In genomic region chr5:144598451-144599068, GRCh38 we compare ENCODE assay signal across 11 cellular contexts.
DNase-seq lines count a peak whose midpoint lies in the region; ATAC-seq, FAIRE-seq and TF ChIP-seq lines count a peak whose summit lies in the region.
"Had no signal": no experiment of that assay in that cellular context is flagged by ENCODE, and none has a peak within 500 bp of the region (broad histone marks: within the 10 kb centered on the region; RNA-seq: fewer than 3 reads in every experiment).

No MANE protein-coding gene starts in this region.

- WGBS in right lobe of liver (ENCODE audit: insufficient coverage, low coverage, low lambda C conversion rate, missing lambda C conversion rate), result 33% methylated on average over 12 of the region's 30 CpGs
- WGBS in HepG2 (ENCODE audit: low lambda C conversion rate), result 21% methylated on average over 6 of the region's 30 CpGs

- POLR2A ChIA-PET in HepG2 (lab: Yijun Ruan, JAX), result no interaction called here
- POLR2A ChIA-PET in CD8-positive, alpha-beta T cell (lab: Charles Lee), result no interaction called here

- H3K27ac ChIP-seq in right lobe of liver (no peak overlapping the region), HepG2 (ENCODE audit: extremely low read length, insufficient read depth, low read length) (no peak overlapping the region), left lung (no peak overlapping the region)
- H3K27ac ChIP-seq in CD8-positive, alpha-beta T cell (ENCODE audit: low read depth, low read length), result no peak overlapping the region

- no TSS peak for BruUV-seq in HepG2 (replicated peaks; lab: Mats Ljungman, UMichigan)

- no peaks in the 10 kb centered on the region for H3K36me3 Mint-ChIP-seq in CD8-positive, alpha-beta T cell
- no peaks in the 10 kb centered on the region for H3K36me3 Mint-ChIP-seq in endothelial cell (ENCODE audit: low read depth, unreplicated experiment)

- H3K36me3 ChIP-seq in right lobe of liver, result no peaks in the 10 kb centered on the region
- H3K36me3 ChIP-seq in HepG2 (replicated peaks in 1 of 2; ENCODE audit: control insufficient read depth in 1 of 2, insufficient read depth in 2 of 2, low read length in 2 of 2), result no peaks in the 10 kb centered on the region
- H3K36me3 ChIP-seq in left lung, result no peaks in the 10 kb centered on the region
- H3K36me3 ChIP-seq in CD8-positive, alpha-beta T cell (ENCODE audit: insufficient read depth, low read length), result no peaks in the 10 kb centered on the region

- H2AFZ ChIP-seq in HepG2 (ENCODE audit: low read length), result no peak overlapping the region

- no peak for FAIRE-seq in HepG2 (lab: Jason Lieb, UNC)
- FAIRE-seq: GM12891 had no signal

- H3K4me2 ChIP-seq in HepG2 (ENCODE audit: low read depth, low read length), result no peak overlapping the region

- in situ Hi-C loops in HepG2 (cut with HindIII; ENCODE audit: extremely low pct_ligation_motif_present, low pct_unique_long_range_greater_than_20kb) (no loop called here), astrocyte of the spinal cord (cut with HindIII; ENCODE audit: low sequenced_read_pairs) (no loop called here)

- TF ChIP-seq CTCF in right lobe of liver (IDR thresholded peaks at IDR 0.05), result no peak
- TF ChIP-seq CTCF in HepG2 (CRISPR knock-in tag; IDR thresholded peaks at IDR 0.05), result no peak
- TF ChIP-seq CTCF in astrocyte of the spinal cord (IDR thresholded peaks at IDR 0.05; ENCODE audit: low read depth, low read length), result no peak
- TF ChIP-seq CTCF in left lung (IDR thresholded peaks at IDR 0.05), result no peak
- TF ChIP-seq CTCF in CD8-positive, alpha-beta T cell (IDR thresholded peaks at IDR 0.05), result no peak
- TF ChIP-seq CTCF in endothelial cell (IDR thresholded peaks at IDR 0.05; ENCODE audit: unreplicated experiment), result no peak

- H3K27ac Mint-ChIP-seq in CD8-positive, alpha-beta T cell, result no peak overlapping the region
- no peak overlapping the region for H3K27ac Mint-ChIP-seq in endothelial cell (ENCODE audit: unreplicated experiment)

- H3K9me3 ChIP-seq in right lobe of liver (no peaks in the 10 kb centered on the region), HepG2 (ENCODE audit: low read length) (no peaks in the 10 kb centered on the region), left lung (peaks cover 0 to 4% of the 10 kb centered on the region in 2 donors)
- H3K9me3 ChIP-seq in CD8-positive, alpha-beta T cell (ENCODE audit: low read length), result no peaks in the 10 kb centered on the region

- intact Hi-C loops in right lobe of liver (cut with DNase I), result no loop called here
- intact Hi-C loops in HepG2 (cut with micrococcal nuclease; ENCODE audit: unreplicated experiment), result no loop called here
- intact Hi-C loops in left lung (cut with DNase I), result no loop called here
- intact Hi-C loops in CD8-positive, alpha-beta T cell (cut with DNase I, micrococcal nuclease), result no loop called here

- no peak overlapping the region for H3K9ac ChIP-seq in HepG2 (ENCODE audit: insufficient read depth, low read depth, low read length)

- no peaks in the 10 kb centered on the region for H3K4me1 Mint-ChIP-seq in CD8-positive, alpha-beta T cell (ENCODE audit: low read depth)
- H3K4me1 Mint-ChIP-seq in endothelial cell (ENCODE audit: unreplicated experiment), result no peaks in the 10 kb centered on the region
- H3K4me1 Mint-ChIP-seq: naive thymus-derived CD8-positive, alpha-beta T cell had no signal

- no peak for TF ChIP-seq EP300 in HepG2 (IDR thresholded peaks at IDR 0.05; ENCODE audit: low read depth in 2 of 2, low read length in 2 of 2)
- TF ChIP-seq EP300 in HepG2 (CRISPR knock-in tag; IDR thresholded peaks at IDR 0.05; ENCODE audit: borderline replicate concordance), result no peak

- peak; percentile 20 to 62 (median 43) for ATAC-seq in right lobe of liver
- ATAC-seq in HepG2, result no peak; the same call in 2 of the 3 replicates
- ATAC-seq in left lung, result peak; percentile 64
- no peak for ATAC-seq in CD8-positive, alpha-beta T cell
- no peak for ATAC-seq in GM18907 (IDR thresholded peaks at IDR 0.05; ENCODE audit: unreplicated experiment)
- ATAC-seq: naive thymus-derived CD8-positive, alpha-beta T cell had no signal

- no peaks in the 10 kb centered on the region for H4K20me1 ChIP-seq in HepG2 (ENCODE audit: insufficient read depth, low read length)

- peaks cover 7% of the 10 kb centered on the region for H3K9me3 Mint-ChIP-seq in CD8-positive, alpha-beta T cell
- H3K9me3 Mint-ChIP-seq in endothelial cell (ENCODE audit: unreplicated experiment), result no peaks in the 10 kb centered on the region

- no peak overlapping the region for H3K4me3 ChIP-seq in right lobe of liver
- no peak overlapping the region for H3K4me3 ChIP-seq in HepG2 (replicated peaks in 1 of 3; ENCODE audit: insufficient read depth in 1 of 3, low read depth in 2 of 3, low read length in 3 of 3)
- peak overlapping the region; percentile 21 for H3K4me3 ChIP-seq in astrocyte of the spinal cord (ENCODE audit: low read depth, low read length)
- H3K4me3 ChIP-seq in left lung, result no peak overlapping the region
- H3K4me3 ChIP-seq in CD8-positive, alpha-beta T cell (ENCODE audit: low read depth, low read length), result no peak overlapping the region

- H3K27me3 ChIP-seq in right lobe of liver (no peaks in the 10 kb centered on the region), HepG2 (ENCODE audit: control insufficient read depth in 1 of 2, insufficient read depth in 2 of 2, low read length in 2 of 2) (no peaks in the 10 kb centered on the region), left lung (peaks cover 0 to 10% of the 10 kb centered on the region in 2 donors)
- H3K27me3 ChIP-seq in CD8-positive, alpha-beta T cell (ENCODE audit: insufficient read depth, low read length), result no peaks in the 10 kb centered on the region

- DNase-seq in right lobe of liver (peak in 1 of 3 donors; percentile 22), HepG2 (ENCODE audit: low spot score) (no peak), astrocyte of the spinal cord (ENCODE audit: low read depth, low spot score) (no peak), left lung (peak in 1 of 2 donors; percentile 57), germinal center (ENCODE audit: low spot score) (no peak), endothelial cell (ENCODE audit: low spot score) (no peak)
- DNase-seq in CD8-positive, alpha-beta T cell, result no peak
- DNase-seq: activated CD4-positive, alpha-beta T cell treated with anti-CD3 and anti-CD28 coated beads for 1 hour; naive thymus-derived CD8-positive, alpha-beta T cell had no signal

- H3K4me1 ChIP-seq in right lobe of liver (no peaks in the 10 kb centered on the region), HepG2 (ENCODE audit: insufficient read depth, low read length) (no peaks in the 10 kb centered on the region), left lung (no peaks in the 10 kb centered on the region)
- no peaks in the 10 kb centered on the region for H3K4me1 ChIP-seq in CD8-positive, alpha-beta T cell (ENCODE audit: insufficient read depth, low read length)

- peaks cover 2% of the 10 kb centered on the region for H3K27me3 Mint-ChIP-seq in CD8-positive, alpha-beta T cell (ENCODE audit: low read depth)
- H3K27me3 Mint-ChIP-seq in endothelial cell (ENCODE audit: unreplicated experiment), result no peaks in the 10 kb centered on the region

- CTCF ChIA-PET in HepG2 (lab: Yijun Ruan, JAX; ENCODE audit: low intra/inter-chr PET ratio, low total read pairs), result no interaction called here
- CTCF ChIA-PET in CD8-positive, alpha-beta T cell (lab: Charles Lee), result no interaction called here

- no peaks in the 10 kb centered on the region for H3K79me2 ChIP-seq in HepG2 (ENCODE audit: insufficient read depth, low read length)

- no peak for TF ChIP-seq RAD21 in HepG2 (CRISPR knock-in tag; IDR thresholded peaks at IDR 0.05)

- no peak overlapping the region for H3K4me3 Mint-ChIP-seq in CD8-positive, alpha-beta T cell
- H3K4me3 Mint-ChIP-seq in endothelial cell (ENCODE audit: unreplicated experiment), result no peak overlapping the region
- H3K4me3 Mint-ChIP-seq: naive thymus-derived CD8-positive, alpha-beta T cell had no signal

- TF ChIP-seq POLR2A in right lobe of liver (IDR thresholded peaks at IDR 0.05) (no peak), HepG2 (IDR thresholded peaks at IDR 0.05; ENCODE audit: insufficient read depth in 1 of 2, low read depth in 2 of 2, low read length in 2 of 2) (no peak)

TF ChIP-seq in HepG2, 621 proteins besides CTCF, POLR2A, EP300 and RAD21 (continues in another document):
- TF ChIP-seq CENPBD1 (CRISPR knock-in tag; IDR thresholded peaks at IDR 0.05; ENCODE audit: borderline replicate concordance, low read depth), result no peak
- no peak for TF ChIP-seq KAT7 (CRISPR knock-in tag; IDR thresholded peaks at IDR 0.05; ENCODE audit: borderline replicate concordance)
- no peak for TF ChIP-seq ZNF883 (CRISPR knock-in tag; IDR thresholded peaks at IDR 0.05; ENCODE audit: not compliant biosample characterization)
- no peak for TF ChIP-seq SMC3 (IDR thresholded peaks at IDR 0.05; ENCODE audit: low read length)
- no peak for TF ChIP-seq ZBTB49 (CRISPR knock-in tag; IDR thresholded peaks at IDR 0.05; ENCODE audit: borderline replicate concordance)

Comparison
In these comparisons a context has a peak if more than half of its experiments do, and no peak if none do; other contexts are left out.
1. ATAC-seq: peak in right lobe of liver (4 of 4) and left lung (single experiment); none in HepG2 (single experiment), CD8-positive, alpha-beta T cell (single experiment) and GM18907 (single experiment).